In genomic region chr3:141384157-141384556, GRCh38 we compare ENCODE assay signal across 10 cellular contexts. TPM values are rescaled to one million over a fixed set of nuclear protein-coding genes. Genes with fewer than 3 reads are reported as not detected.
DNase-seq lines count a peak whose midpoint lies in the region; ATAC-seq and TF ChIP-seq lines count a peak whose summit lies in the region.
"Had no signal": no experiment of that assay in that cellular context is flagged by ENCODE, and none has a peak within 500 bp of the region (broad histone marks: within the 10 kb centered on the region; RNA-seq: fewer than 3 reads in every experiment).

No MANE protein-coding gene starts in this region.

- H3K27me3 Mint-ChIP-seq in GM23338 (ENCODE audit: insufficient read depth, low read depth, poor library complexity), result peaks cover 2% of the 10 kb centered on the region
- no peaks in the 10 kb centered on the region for H3K27me3 Mint-ChIP-seq in CD8-positive, alpha-beta memory T cell

- H3F3A ChIP-seq in GM23338 (replicated peaks; ENCODE audit: low read depth), result no peaks in the 10 kb centered on the region

- H3K4me1 ChIP-seq in GM23338 (ENCODE audit: insufficient read depth), result peaks cover 36% of the 10 kb centered on the region
- H3K4me1 ChIP-seq in RWPE2 (ENCODE audit: insufficient read depth, poor library complexity, severe bottlenecking), result no peaks in the 10 kb centered on the region
- H3K4me1 ChIP-seq in fibroblast of lung (ENCODE audit: control insufficient read depth, extremely low read depth, insufficient read depth, low read length), result peaks cover 2% of the 10 kb centered on the region
- H3K4me1 ChIP-seq in suprapubic skin, result peaks cover 31% of the 10 kb centered on the region
- H3K4me1 ChIP-seq in CD8-positive, alpha-beta memory T cell (ENCODE audit: insufficient read depth, low read length), result peaks cover 1% of the 10 kb centered on the region

- H3K4me2 ChIP-seq in GM23338 (no peak overlapping the region), fibroblast of lung (ENCODE audit: extremely low read depth, insufficient read depth, low read length) (peak overlapping the region; percentile 72)

- H3K9me3 Mint-ChIP-seq in GM23338, result no peaks in the 10 kb centered on the region
- H3K9me3 Mint-ChIP-seq in CD8-positive, alpha-beta memory T cell, result no peaks in the 10 kb centered on the region

- WGBS in suprapubic skin, result 57% methylated on average over 4 of the region's 4 CpGs

- H3K9me2 ChIP-seq in GM23338 (ENCODE audit: insufficient read depth), result 0 out of 2 replicates have a peak, but pooled peaks cover 4% of the 10 kb centered on the region

- peaks cover 50% of the 10 kb centered on the region for H3K4me1 Mint-ChIP-seq in GM23338
- peaks cover 14 to 30% (median 28%) of the 10 kb centered on the region in 3 donors for H3K4me1 Mint-ChIP-seq in CD8-positive, alpha-beta memory T cell

- H3K27me3 ChIP-seq in GM23338 (ENCODE audit: insufficient read depth) (no peaks in the 10 kb centered on the region), RWPE2 (ENCODE audit: insufficient read depth, poor library complexity, severe bottlenecking) (no peaks in the 10 kb centered on the region), fibroblast of lung (ENCODE audit: control insufficient read depth, insufficient read depth, low read length) (no peaks in the 10 kb centered on the region), suprapubic skin (no peaks in the 10 kb centered on the region)
- H3K27me3 ChIP-seq in CD8-positive, alpha-beta memory T cell (ENCODE audit: insufficient read depth, low read length, poor library complexity, severe bottlenecking), result no peaks in the 10 kb centered on the region

- H3K79me2 ChIP-seq in GM23338 (replicated peaks; ENCODE audit: insufficient read depth) (no peaks in the 10 kb centered on the region), fibroblast of lung (ENCODE audit: control insufficient read depth, insufficient read depth, low read length) (peaks cover 60% of the 10 kb centered on the region)

- TF ChIP-seq POLR2A in suprapubic skin (IDR thresholded peaks at IDR 0.05), result no peak

- no peak overlapping the region for H3K9ac ChIP-seq in fibroblast of lung (ENCODE audit: insufficient read depth, low read length)

- TF ChIP-seq EP300 in suprapubic skin (IDR thresholded peaks at IDR 0.05), result no peak

- CTCF ChIA-PET in CD8-positive, alpha-beta memory T cell (lab: Charles Lee), result interaction anchor here (1.2 to 3.8 kb wide), 4 partner anchors 14 to 71 kb away, joined by 4 to 16 read pairs (median 6); no protein-coding TSS in a partner anchor

- H2AFZ ChIP-seq in GM23338 (peak overlapping the region; percentile 8; the same call in 1 of the 2 replicates), fibroblast of lung (ENCODE audit: low read length) (no peak overlapping the region)

- H3K27ac ChIP-seq in GM23338 (ENCODE audit: low read depth), result no peak overlapping the region
- H3K27ac ChIP-seq in RWPE2 (ENCODE audit: poor library complexity, severe bottlenecking), result peak overlapping the region; percentile 19
- H3K27ac ChIP-seq in fibroblast of lung (ENCODE audit: insufficient read depth, low read length), result peak overlapping the region; percentile 58
- peak overlapping the region; percentile 78 for H3K27ac ChIP-seq in suprapubic skin
- no peak overlapping the region for H3K27ac ChIP-seq in CD8-positive, alpha-beta memory T cell (ENCODE audit: low read depth, low read length)

- no peaks in the 10 kb centered on the region for H3K36me3 Mint-ChIP-seq in GM23338 (ENCODE audit: low read depth)
- peaks cover 0 to 2% (median 0%) of the 10 kb centered on the region in 3 donors for H3K36me3 Mint-ChIP-seq in CD8-positive, alpha-beta memory T cell

- H3K4me3 ChIP-seq in GM23338 (no peak overlapping the region), RWPE2 (ENCODE audit: severe bottlenecking) (no peak overlapping the region), fibroblast of lung (replicated peaks in 1 of 4; ENCODE audit: control extremely low read depth in 1 of 4, insufficient read depth in 1 of 4, low read depth in 3 of 4, low read length in 4 of 4) (peak overlapping the region in 2 of 4 experiments; percentile 66 to 98), suprapubic skin (peak overlapping the region; percentile 37)
- H3K4me3 ChIP-seq in CD8-positive, alpha-beta memory T cell (ENCODE audit: low read length), result no peak overlapping the region
- H3K4me3 ChIP-seq: lung had no signal

- H3K4me3 Mint-ChIP-seq in GM23338, result no peak overlapping the region
- no peak overlapping the region for H3K4me3 Mint-ChIP-seq in CD8-positive, alpha-beta memory T cell

- no peak overlapping the region for H3K27ac Mint-ChIP-seq in GM23338
- no peak overlapping the region for H3K27ac Mint-ChIP-seq in CD8-positive, alpha-beta memory T cell

- H4K20me1 ChIP-seq in GM23338 (replicated peaks; ENCODE audit: insufficient read depth) (no peaks in the 10 kb centered on the region), fibroblast of lung (ENCODE audit: control insufficient read depth, extremely low read depth, insufficient read depth, low read length) (no peaks in the 10 kb centered on the region)

- POLR2A ChIA-PET in CD8-positive, alpha-beta memory T cell (lab: Charles Lee), result no interaction called here

- no peaks in the 10 kb centered on the region for H3K36me3 ChIP-seq in GM23338 (ENCODE audit: insufficient read depth)
- H3K36me3 ChIP-seq in RWPE2 (ENCODE audit: low read depth), result peaks cover 57% of the 10 kb centered on the region
- no peaks in the 10 kb centered on the region for H3K36me3 ChIP-seq in fibroblast of lung (ENCODE audit: control insufficient read depth, insufficient read depth, low read length)
- H3K36me3 ChIP-seq in suprapubic skin, result no peaks in the 10 kb centered on the region
- no peaks in the 10 kb centered on the region for H3K36me3 ChIP-seq in CD8-positive, alpha-beta memory T cell (ENCODE audit: insufficient read depth, low read length)

- TF ChIP-seq CTCF in GM23338 (conservative IDR thresholded peaks at IDR 0.05; ENCODE audit: low read depth in 2 of 2), result no peak
- no peak for TF ChIP-seq CTCF in RWPE2 (IDR thresholded peaks at IDR 0.05; ENCODE audit: poor library complexity, severe bottlenecking)
- TF ChIP-seq CTCF in fibroblast of lung (conservative IDR thresholded peaks at IDR 0.05 in 1 of 2, IDR thresholded peaks at IDR 0.05 in 1 of 2; ENCODE audit: low read depth in 1 of 2, low read length in 2 of 2), result no peak
- no peak for TF ChIP-seq CTCF in suprapubic skin (IDR thresholded peaks at IDR 0.05)

- ATAC-seq in GM23338, result no peak
- 0 out of 3 replicates have a peak, but pooled peaks have one; percentile 21 for ATAC-seq in RWPE2 (ENCODE audit: low read depth)
- no peak for ATAC-seq in GM21515 (IDR thresholded peaks at IDR 0.05; ENCODE audit: unreplicated experiment)

- DNase-seq in GM23338 (ENCODE audit: low spot score) (no peak), RWPE2 (ENCODE audit: low spot score) (no peak), fibroblast of lung (ENCODE audit: low read depth in 2 of 2) (peak; percentile 53 to 71), suprapubic skin (ENCODE audit: low spot score in 2 of 2) (no peak), H4 (ENCODE audit: low spot score) (no peak), NCI-H345 treated with DMSO at 0.1 percent for 48 hours (lab: John Stamatoyannopoulos, UW; ENCODE audit: unreplicated experiment) (no peak)
- DNase-seq in CD8-positive, alpha-beta memory T cell, result no peak
- DNase-seq: effector CD8-positive, alpha-beta T cell had no signal

- no peaks in the 10 kb centered on the region for H3K9me3 ChIP-seq in RWPE2 (ENCODE audit: severe bottlenecking)
- no peaks in the 10 kb centered on the region for H3K9me3 ChIP-seq in fibroblast of lung (ENCODE audit: control insufficient read depth, insufficient read depth, low read depth, low read length)
- H3K9me3 ChIP-seq in suprapubic skin, result no peaks in the 10 kb centered on the region
- no peaks in the 10 kb centered on the region for H3K9me3 ChIP-seq in CD8-positive, alpha-beta memory T cell (ENCODE audit: low read length)

TF ChIP-seq in GM23338, 12 proteins besides CTCF, POLR2A, EP300 and RAD21:
- TF ChIP-seq ZNF331 (CRISPR knock-in tag; IDR thresholded peaks at IDR 0.05; ENCODE audit: low read depth) (no peak), NANOG (IDR thresholded peaks at IDR 0.05; ENCODE audit: borderline replicate concordance) (no peak), EZH2phosphoT487 (IDR thresholded peaks at IDR 0.05; ENCODE audit: unreplicated experiment) (no peak)

RNA-seq across cellular contexts. Expression of gene ZBTB38, which starts 15.9 kb away (rescaled TPM):
- total RNA-seq in GM23338 (2014; rRNA removed; shearing (Covaris generic)), result 11.5 and 12.4 TPM in 2 replicates
- polyA plus RNA-seq in GM23338 (2016; fragmentation: Nextera tagmentation; extraction: Ambion mirVana), result 5.9 and 8.7 TPM in 2 replicates
- total RNA-seq in fibroblast of lung, result 142 and 191 TPM in 2 replicates
- 64.0 and 96.0 TPM in 2 replicates for polyA plus RNA-seq in fibroblast of lung
- polyA plus RNA-seq in fibroblast of lung (2012), result 41.3 and 85.4 TPM in 2 replicates
- 105 and 128 TPM in 2 replicates for polyA minus RNA-seq in fibroblast of lung (ENCODE audit: low replicate concordance)
- 100 to 1,000 TPM in 1 of 4 donors, 10 to 100 TPM in 3; 65.8 to 101 (median 85.9) TPM for total RNA-seq in suprapubic skin
- total RNA-seq in H4 (2014; rRNA removed; shearing (Covaris generic)), result 33.3 and 49.0 TPM in 2 replicates
- 10 to 100 TPM; 78.6 to 87.1 TPM for total RNA-seq in CD8-positive, alpha-beta memory T cell
- 115 TPM for polyA plus RNA-seq in CD8-positive, alpha-beta memory T cell

Comparison
In these comparisons a context has a peak if more than half of its experiments do, and no peak if none do; other contexts are left out.
1. DNase-seq: peak in fibroblast of lung (2 of 2); none in GM23338 (single experiment), RWPE2 (single experiment), suprapubic skin (0 of 2), H4 (single experiment), CD8-positive, alpha-beta memory T cell (0 of 5) and NCI-H345 treated with DMSO at 0.1 percent for 48 hours (single experiment).
2. H3K27ac ChIP-seq: peak in RWPE2 (single experiment), fibroblast of lung (single experiment) and suprapubic skin (single experiment); none in GM23338 (single experiment) and CD8-positive, alpha-beta memory T cell (single experiment).